ENCODE assay signal across 14 cellular contexts in genomic region chr10:48667960-48668541, GRCh38. TPM values are rescaled to one million over a fixed set of nuclear protein-coding genes. Genes with fewer than 3 reads are reported as not detected.
DNase-seq lines count a peak whose midpoint lies in the region; ATAC-seq, FAIRE-seq and TF ChIP-seq lines count a peak whose summit lies in the region.
"Had no signal": no experiment of that assay in that cellular context is flagged by ENCODE, and none has a peak within 500 bp of the region (broad histone marks: within the 10 kb centered on the region; RNA-seq: fewer than 3 reads in every experiment).

No MANE protein-coding gene starts in this region.

- intact Hi-C loops in aorta (cut with DNase I): no loop called here

- H3K4me1 ChIP-seq in Peyer's patch (peaks cover 0 to 9% (median 2%) of the 10 kb centered on the region in 4 donors), aorta (ENCODE audit: control insufficient read depth in 1 of 2, insufficient read depth in 2 of 2, low read length in 2 of 2) (no peaks in the 10 kb centered on the region)

- no peak for FAIRE-seq in D721Med (lab: Jason Lieb, UNC)
- FAIRE-seq: A204.1, H1, TTC549 had no signal

- no peaks in the 10 kb centered on the region for H3K4me1 Mint-ChIP-seq in activated CD4-positive, alpha-beta memory T cell treated with anti-CD3 and anti-CD28 coated beads, Interleukin-2, amount 10 ng/mL, durations not matched to agents 7 days and 5 days
- H3K4me1 Mint-ChIP-seq: natural killer cell had no signal

- H3K27me3 Mint-ChIP-seq in activated CD4-positive, alpha-beta memory T cell treated with anti-CD3 and anti-CD28 coated beads, Interleukin-2, amount 10 ng/mL, durations not matched to agents 7 days and 5 days: peaks cover 6% of the 10 kb centered on the region

- TF ChIP-seq POLR2A in Peyer's patch (IDR thresholded peaks at IDR 0.05): no peak

- H3K27me3 ChIP-seq in Peyer's patch (no peaks in the 10 kb centered on the region), aorta (ENCODE audit: control insufficient read depth in 1 of 2, insufficient read depth in 2 of 2, low read length in 1 of 2) (no peaks in the 10 kb centered on the region)

- TF ChIP-seq CTCF in Peyer's patch (IDR thresholded peaks at IDR 0.05): no peak
- no peak for TF ChIP-seq CTCF in D721Med (IDR thresholded peaks at IDR 0.05; ENCODE audit: insufficient read depth, missing control alignments)

- H3K9me3 ChIP-seq in Peyer's patch (no peaks in the 10 kb centered on the region), aorta (ENCODE audit: control insufficient read depth, low read length) (peaks cover 2% of the 10 kb centered on the region)

- H3K27ac ChIP-seq in Peyer's patch (peak overlapping the region in 2 of 4 donors; percentile 61 to 80), aorta (ENCODE audit: low read depth in 1 of 2, low read length in 2 of 2) (no peak overlapping the region)

- H3K36me3 ChIP-seq in Peyer's patch (no peaks in the 10 kb centered on the region), aorta (ENCODE audit: control insufficient read depth in 1 of 2, insufficient read depth in 2 of 2, low read length in 1 of 2) (no peaks in the 10 kb centered on the region)

- no peaks in the 10 kb centered on the region for H3K9me3 Mint-ChIP-seq in activated CD4-positive, alpha-beta memory T cell treated with anti-CD3 and anti-CD28 coated beads, Interleukin-2, amount 10 ng/mL, durations not matched to agents 7 days and 5 days

- H3K4me3 Mint-ChIP-seq in activated CD4-positive, alpha-beta memory T cell treated with anti-CD3 and anti-CD28 coated beads, Interleukin-2, amount 10 ng/mL, durations not matched to agents 7 days and 5 days: no peak overlapping the region
- H3K4me3 Mint-ChIP-seq: natural killer cell had no signal

- H3K36me3 Mint-ChIP-seq in activated CD4-positive, alpha-beta memory T cell treated with anti-CD3 and anti-CD28 coated beads, Interleukin-2, amount 10 ng/mL, durations not matched to agents 7 days and 5 days (ENCODE audit: low read depth): no peaks in the 10 kb centered on the region
- H3K36me3 Mint-ChIP-seq: natural killer cell had no signal

- CTCF ChIA-PET in activated CD4-positive, alpha-beta memory T cell treated with anti-CD3 and anti-CD28 coated beads, Interleukin-2, amount 10 ng/mL, durations not matched to agents 7 days and 5 days (lab: Charles Lee): no interaction called here

- ATAC-seq in GM19043 (IDR thresholded peaks at IDR 0.05; ENCODE audit: low read depth, unreplicated experiment) (peak; percentile 27), HG02943 (IDR thresholded peaks at IDR 0.05; ENCODE audit: low read depth, unreplicated experiment) (peak; percentile 50), aorta (ENCODE audit: low FRiP score) (no peak)

- 91 to 93% methylated on average over 8 of the region's 8 CpGs for WGBS in aorta, 2 donors

- no peak overlapping the region for H3K27ac Mint-ChIP-seq in activated CD4-positive, alpha-beta memory T cell treated with anti-CD3 and anti-CD28 coated beads, Interleukin-2, amount 10 ng/mL, durations not matched to agents 7 days and 5 days
- H3K27ac Mint-ChIP-seq: natural killer cell had no signal

- no peak overlapping the region for H3K4me3 ChIP-seq in Peyer's patch
- H3K4me3 ChIP-seq in aorta (ENCODE audit: low read length in 2 of 2): no peak overlapping the region

- POLR2A ChIA-PET in activated CD4-positive, alpha-beta memory T cell treated with anti-CD3 and anti-CD28 coated beads, Interleukin-2, amount 10 ng/mL, durations not matched to agents 7 days and 5 days (lab: Charles Lee): no interaction called here

- DNase-seq in AML-193 (lab: John Stamatoyannopoulos, UW) (peak; percentile 49 to 64), Peyer's patch (peak in 2 of 3 donors; percentile 75 to 80), aorta (no peak), hepatic stellate cell (ENCODE audit: low spot score) (no peak), D721Med (ENCODE audit: insufficient read length, low spot score) (no peak)
- DNase-seq in activated CD4-positive, alpha-beta memory T cell treated with anti-CD3 and anti-CD28 coated beads, Interleukin-2, amount 10 ng/mL, durations not matched to agents 7 days and 5 days: no peak
- DNase-seq: amygdala, natural killer cell, NCI-H2227 treated with DMSO at 0.1 percent for 48 hours had no signal

RNA-seq across cellular contexts. Expression of gene WDFY4, which starts 16.6 kb away (rescaled TPM):
- total RNA-seq in Peyer's patch: 100 to 1,000 TPM in 1 of 4 donors, 1 to 10 TPM in 2, under 1 TPM in 1; 0.53 to 102 (median 4.6) TPM
- total RNA-seq in activated CD4-positive, alpha-beta memory T cell treated with anti-CD3 and anti-CD28 coated beads, Interleukin-2, amount 10 ng/mL, durations not matched to agents 7 days and 5 days: under 1 TPM in 1 of 2 experiments, not detected in 1; 0.08 TPM
- total RNA-seq in aorta: 10 to 100 TPM in 1 of 2 donors, 1 to 10 TPM in 1; 7.3 to 15.0 TPM
- polyA plus RNA-seq in aorta: 1 to 10 TPM in 1 of 2 donors, under 1 TPM in 1; 0.54 to 1.9 TPM
- total RNA-seq: H1 had no signal
- polyA plus RNA-seq: H1 had no signal

Comparison
In these comparisons a context has a peak if more than half of its experiments do, and no peak if none do; other contexts are left out.
1. DNase-seq: peak in AML-193 (2 of 2) and Peyer's patch (2 of 3); none in activated CD4-positive, alpha-beta memory T cell treated with anti-CD3 and anti-CD28 coated beads, Interleukin-2, amount 10 ng/mL, durations not matched to agents 7 days and 5 days (single experiment), aorta (0 of 2), hepatic stellate cell (single experiment) and D721Med (single experiment).